9 cellular contexts compared by ENCODE assay signal in genomic region chr3:170469151-170470062, GRCh38. TPM values are rescaled to one million over a fixed set of nuclear protein-coding genes. Genes with fewer than 3 reads are reported as not detected.
DNase-seq lines count a peak whose midpoint lies in the region; ATAC-seq and TF ChIP-seq lines count a peak whose summit lies in the region.
"Had no signal": no experiment of that assay in that cellular context is flagged by ENCODE, and none has a peak within 500 bp of the region (broad histone marks: within the 10 kb centered on the region; RNA-seq: fewer than 3 reads in every experiment).

No MANE protein-coding gene starts in this region.

- peaks cover 2% of the 10 kb centered on the region for H3K27me3 Mint-ChIP-seq in glutamatergic neuron (ENCODE audit: unreplicated experiment)

- TF ChIP-seq EP300 in SK-N-SH (IDR thresholded peaks at IDR 0.05; ENCODE audit: borderline replicate concordance in 1 of 2, low read depth in 1 of 2, low read length in 1 of 2) = peak; percentile 88 to 93

- POLR2A ChIA-PET in SK-N-SH (lab: Yijun Ruan, JAX) = no interaction called here

- no peaks in the 10 kb centered on the region for H3K36me3 Mint-ChIP-seq in glutamatergic neuron (ENCODE audit: unreplicated experiment)

- no peak overlapping the region for H2BK5ac ChIP-seq in mesenchymal stem cell (ENCODE audit: low read depth, low read length, poor library complexity, severe bottlenecking)

- TF ChIP-seq RAD21 in SK-N-SH (IDR thresholded peaks at IDR 0.05; ENCODE audit: low read length) = 0 out of 2 replicates have a peak, but pooled peaks have one; percentile 1

- H3K4me3 ChIP-seq in AG10803 (ENCODE audit: low read length) (no peak overlapping the region), LNCaP clone FGC (ENCODE audit: low read depth, low read length) (no peak overlapping the region), SK-N-SH (ENCODE audit: low read depth in 2 of 2, low read length in 1 of 2) (no peak overlapping the region), mesenchymal stem cell (ENCODE audit: insufficient read depth in 1 of 2, low read depth in 1 of 2, low read length in 2 of 2) (peak overlapping the region in 1 of 2 experiments; percentile 5)
- H3K4me3 ChIP-seq: ovary had no signal

- H2BK120ac ChIP-seq in mesenchymal stem cell (ENCODE audit: low read depth, low read length) = no peak overlapping the region

- peak; percentile 94 for DNase-seq in AG10803 (ENCODE audit: low read depth)
- peak; percentile 14 for DNase-seq in LNCaP clone FGC (ENCODE audit: low read depth)
- peak; percentile 41 for DNase-seq in SK-N-SH
- DNase-seq in mesenchymal stem cell = peak; percentile 37
- DNase-seq in glutamatergic neuron = no peak
- no peak for DNase-seq in anterior cingulate cortex (lab: John Stamatoyannopoulos, UW)

- no peaks in the 10 kb centered on the region for H3K9me3 ChIP-seq in SK-N-SH
- no peaks in the 10 kb centered on the region for H3K9me3 ChIP-seq in mesenchymal stem cell (ENCODE audit: control insufficient read depth, low read length)
- H3K9me3 ChIP-seq: ovary had no signal

- H3K27me3 ChIP-seq in SK-N-SH (ENCODE audit: insufficient read depth) (no peaks in the 10 kb centered on the region), mesenchymal stem cell (ENCODE audit: control insufficient read depth in 1 of 2, insufficient read depth in 1 of 2, low read length in 2 of 2) (no peaks in the 10 kb centered on the region)
- H3K27me3 ChIP-seq: ovary had no signal

- H3K23ac ChIP-seq in mesenchymal stem cell (ENCODE audit: low read length in 2 of 2) = no peak overlapping the region

- TF ChIP-seq CTCF in AG10803 (conservative IDR thresholded peaks at IDR 0.05; ENCODE audit: low read length) (no peak), LNCaP clone FGC (IDR thresholded peaks at IDR 0.05; ENCODE audit: control insufficient read depth, extremely low read depth, insufficient read depth) (no peak), SK-N-SH (IDR thresholded peaks at IDR 0.05) (no peak), glutamatergic neuron (IDR thresholded peaks at IDR 0.05; ENCODE audit: partially characterized antibody, unreplicated experiment) (no peak)

- peak overlapping the region; percentile 28 to 53; a peak in 3 of 4 replicates for H3K27ac ChIP-seq in SK-N-SH (ENCODE audit: low read depth in 2 of 2, low read length in 1 of 2)
- H3K27ac ChIP-seq in mesenchymal stem cell (ENCODE audit: low read length, poor library complexity, severe bottlenecking) = peak overlapping the region; percentile 3

- no peak overlapping the region for H3K9ac ChIP-seq in SK-N-SH
- H3K9ac ChIP-seq in mesenchymal stem cell (ENCODE audit: low read length) = peak overlapping the region; percentile 77

- no peaks in the 10 kb centered on the region for H3K9me2 ChIP-seq in SK-N-SH

- H3K4me1 ChIP-seq in SK-N-SH (ENCODE audit: control insufficient read depth in 1 of 2, insufficient read depth in 2 of 2, low read depth in 1 of 2, low read length in 1 of 2) (peaks cover 15 to 19% of the 10 kb centered on the region in 2 experiments; a peak in 3 of 4 replicates), mesenchymal stem cell (ENCODE audit: control insufficient read depth, insufficient read depth, low read depth, low read length) (peaks cover 11% of the 10 kb centered on the region)

- no peak overlapping the region for H2BK15ac ChIP-seq in mesenchymal stem cell (ENCODE audit: low read depth, poor library complexity, severe bottlenecking)

- H2AFZ ChIP-seq in SK-N-SH (ENCODE audit: low read depth) (no peak overlapping the region), mesenchymal stem cell (ENCODE audit: low read depth, low read length) (no peak overlapping the region)

- H3K4me1 Mint-ChIP-seq in glutamatergic neuron (ENCODE audit: low read depth, unreplicated experiment) = peaks cover 28% of the 10 kb centered on the region

- no peak overlapping the region for H3K4me3 Mint-ChIP-seq in glutamatergic neuron (ENCODE audit: unreplicated experiment)

- H4K20me1 ChIP-seq in SK-N-SH (ENCODE audit: insufficient read depth) = no peaks in the 10 kb centered on the region

- H3K27ac Mint-ChIP-seq in glutamatergic neuron (ENCODE audit: unreplicated experiment) = no peak overlapping the region

- no peak overlapping the region for H3K14ac ChIP-seq in mesenchymal stem cell (ENCODE audit: low read length in 2 of 2)

- H3K36me3 ChIP-seq in SK-N-SH (replicated peaks in 1 of 2; ENCODE audit: control insufficient read depth in 1 of 2, insufficient read depth in 2 of 2, low read length in 1 of 2) (no peaks in the 10 kb centered on the region), mesenchymal stem cell (ENCODE audit: control insufficient read depth in 1 of 2, insufficient read depth in 2 of 2, low read depth in 1 of 2, low read length in 2 of 2) (peaks cover 0 to 28% of the 10 kb centered on the region in 2 experiments)
- H3K36me3 ChIP-seq: ovary had no signal

- no peaks in the 10 kb centered on the region for H3K79me1 ChIP-seq in mesenchymal stem cell (replicated peaks; ENCODE audit: low read length, poor library complexity, severe bottlenecking)

- H3K79me2 ChIP-seq in SK-N-SH (ENCODE audit: insufficient read depth) = no peaks in the 10 kb centered on the region

- H3K4me2 ChIP-seq in SK-N-SH (peak overlapping the region; percentile 49), mesenchymal stem cell (ENCODE audit: low read length, poor library complexity, severe bottlenecking) (no peak overlapping the region)

- no peak for ATAC-seq in GM19463 (IDR thresholded peaks at IDR 0.05; ENCODE audit: unreplicated experiment)
- no peak for ATAC-seq in GM18511 (IDR thresholded peaks at IDR 0.05; ENCODE audit: unreplicated experiment)

- CTCF ChIA-PET in SK-N-SH (lab: Yijun Ruan, JAX) = interaction anchor here (0.6 to 1.0 kb wide), 2 partner anchors 342 to 343 kb away, joined by 3 read pairs; no protein-coding TSS in a partner anchor

- H3F3A ChIP-seq in SK-N-SH (replicated peaks; ENCODE audit: insufficient read depth) = no peaks in the 10 kb centered on the region

- no peak overlapping the region for H4K91ac ChIP-seq in mesenchymal stem cell (ENCODE audit: low read length)

- no peak overlapping the region for H2AK5ac ChIP-seq in mesenchymal stem cell (ENCODE audit: low read length, severe bottlenecking)

- H2BK12ac ChIP-seq in mesenchymal stem cell (ENCODE audit: low read length in 2 of 2) = no peak overlapping the region

- peak overlapping the region in 1 of 2 experiments; percentile 31 for H3K18ac ChIP-seq in mesenchymal stem cell (ENCODE audit: low read depth in 1 of 2, low read length in 2 of 2)

- 17% methylated on average over 5 of the region's 5 CpGs for WGBS in SK-N-SH (ENCODE audit: low lambda C conversion rate)
- 74% methylated on average over 4 of the region's 5 CpGs for WGBS in mesenchymal stem cell

- H3K4ac ChIP-seq in mesenchymal stem cell (ENCODE audit: low read depth in 1 of 2, low read length in 2 of 2) = no peak overlapping the region

- no peak overlapping the region for H4K8ac ChIP-seq in mesenchymal stem cell (ENCODE audit: low read length)

- no peaks in the 10 kb centered on the region for H3K9me3 Mint-ChIP-seq in glutamatergic neuron (ENCODE audit: unreplicated experiment)

TF ChIP-seq in SK-N-SH, 30 proteins besides CTCF, POLR2A, EP300 and RAD21 (continues in another document):
- peak; percentile 95 for TF ChIP-seq PBX3 (IDR thresholded peaks at IDR 0.05)
- TF ChIP-seq MXI1 (IDR thresholded peaks at IDR 0.05; ENCODE audit: low read depth, low read length) = 0 out of 2 replicates have a peak, but pooled peaks have one; percentile 21
- no peak for TF ChIP-seq USF2 (IDR thresholded peaks at IDR 0.05; ENCODE audit: borderline replicate concordance, low read depth, low read length)
- no peak for TF ChIP-seq RFX5 (IDR thresholded peaks at IDR 0.05; ENCODE audit: low read length)

RNA-seq across cellular contexts. Expression of gene CLDN11, which starts 50.7 kb away (rescaled TPM):
- 1.6 and 2.2 TPM in 2 replicates for polyA plus RNA-seq in SK-N-SH (2012; rRNA removed)
- polyA plus RNA-seq in SK-N-SH (2012; cell fraction: cytosol; rRNA removed) = 0.93 and 1.5 TPM in 2 replicates
- polyA plus RNA-seq in SK-N-SH (2012; cell fraction: nucleus; rRNA removed) = 2.5 and 4.0 TPM in 2 replicates
- 119 TPM for polyA plus RNA-seq in mesenchymal stem cell (2013, experiment 1 of 2)
- polyA plus RNA-seq in mesenchymal stem cell (2013, experiment 2 of 2) = 118 TPM
- 0.44 TPM for total RNA-seq in glutamatergic neuron (ENCODE audit: unreplicated experiment)

Comparison
In these comparisons a context has a peak if more than half of its experiments do, and no peak if none do; other contexts are left out.
1. DNase-seq: peak in AG10803 (single experiment), LNCaP clone FGC (single experiment), SK-N-SH (single experiment) and mesenchymal stem cell (single experiment); none in glutamatergic neuron (single experiment) and anterior cingulate cortex (0 of 58).